Comparison of ENCODE assay signal across 32 cellular contexts in genomic region chr7:142108728-142109505, GRCh38. TPM values are rescaled to one million over a fixed set of nuclear protein-coding genes. Genes with fewer than 3 reads are reported as not detected.
"Had no signal": no experiment of that assay in that cellular context is flagged by ENCODE, and none has a peak within 500 bp of the region (broad histone marks: within the 10 kb centered on the region; RNA-seq: fewer than 3 reads in every experiment).

No MANE protein-coding gene starts in this region.

- H3K4me3 Mint-ChIP-seq: activated T-cell treated with anti-CD3 and anti-CD28 coated beads, Interleukin-2, amount 50 U/mL, for 72 hours; effector memory CD8-positive, alpha-beta T cell; nephron; stimulated activated effector memory CD8-positive, alpha-beta T cell treated with anti-CD3 and anti-CD28 coated beads, Interleukin-12 subunit alpha, Interleukin-12 subunit beta, amount 100 ng/mL, for 72 hours; stimulated activated naive CD8-positive, alpha-beta T cell treated with anti-CD3 and anti-CD28 coated beads, Interleukin-15, Interleukin-2, amounts not matched to agents 100 ng/mL and 50 ng/mL, for 24 hours had no signal

- H3K9me3 Mint-ChIP-seq: activated naive CD4-positive, alpha-beta T cell treated with anti-CD3 and anti-CD28 coated beads, Interleukin-2, amount 50 U/mL, for 72 hours; activated T-cell treated with anti-CD3 and anti-CD28 coated beads, Interleukin-2, amount 50 U/mL, for 72 hours; effector memory CD8-positive, alpha-beta T cell; nephron; stimulated activated effector memory CD8-positive, alpha-beta T cell treated with anti-CD3 and anti-CD28 coated beads, Interleukin-12 subunit alpha, Interleukin-12 subunit beta, amount 100 ng/mL, for 72 hours; stimulated activated naive CD8-positive, alpha-beta T cell treated with anti-CD3 and anti-CD28 coated beads, Interleukin-15, Interleukin-2, amounts not matched to agents 100 ng/mL and 50 ng/mL, for 24 hours had no signal

- H3K27ac ChIP-seq: colonic mucosa, dorsolateral prefrontal cortex, heart right ventricle, left ventricle myocardium inferior, ovary, sigmoid colon, thoracic aorta, VCaP had no signal

- H3K36me3 ChIP-seq: colonic mucosa, heart right ventricle, left ventricle myocardium inferior, ovary, sigmoid colon, thoracic aorta had no signal

- DNase-seq: activated CD4-positive, alpha-beta T cell treated with anti-CD3 and anti-CD28 coated beads for 4 hours; activated CD4-positive, alpha-beta T cell treated with anti-CD3 and anti-CD28 coated beads, Interleukin-2, amount 50 U/mL, for 4 hours; activated naive CD4-positive, alpha-beta T cell; activated T-cell treated with anti-CD3 and anti-CD28 coated beads for 4 hours; activated T-cell treated with anti-CD3 and anti-CD28 coated beads, Interleukin-2, amount 50 U/mL, for 72 hours; colonic mucosa; dorsolateral prefrontal cortex; effector memory CD8-positive, alpha-beta T cell; foreskin fibroblast; heart right ventricle; left ventricle myocardium inferior; mucosa of descending colon; ovary; retina; sigmoid colon; small intestine; stimulated activated CD4-positive, alpha-beta T cell treated with anti-CD3 and anti-CD28 coated beads, Interleukin-4, amount 100 ng/mL, for 24 hours had no signal

- H3K27me3 Mint-ChIP-seq: progenitor cell of endocrine pancreas had no signal

- H3K4me1 ChIP-seq: colonic mucosa, left ventricle myocardium inferior, sigmoid colon had no signal

- H3K4me1 Mint-ChIP-seq: nephron; stimulated activated effector memory CD8-positive, alpha-beta T cell treated with anti-CD3 and anti-CD28 coated beads, Interleukin-12 subunit alpha, Interleukin-12 subunit beta, amount 100 ng/mL, for 72 hours had no signal

- H3K27ac Mint-ChIP-seq: activated T-cell treated with anti-CD3 and anti-CD28 coated beads, Interleukin-2, amount 50 U/mL, for 72 hours; effector memory CD8-positive, alpha-beta T cell; nephron; progenitor cell of endocrine pancreas; stimulated activated effector memory CD8-positive, alpha-beta T cell treated with anti-CD3 and anti-CD28 coated beads, Interleukin-12 subunit alpha, Interleukin-12 subunit beta, amount 100 ng/mL, for 72 hours; stimulated activated naive CD8-positive, alpha-beta T cell treated with anti-CD3 and anti-CD28 coated beads, Interleukin-15, Interleukin-2, amounts not matched to agents 100 ng/mL and 50 ng/mL, for 24 hours had no signal

- FAIRE-seq: bronchial epithelial cell, islet of Langerhans, small intestine, TTC549, urothelium cell line had no signal

- H3K4me3 ChIP-seq: colonic mucosa, dorsolateral prefrontal cortex, heart right ventricle, left ventricle myocardium inferior, lung, mucosa of descending colon, ovary, sigmoid colon, thoracic aorta had no signal

- ATAC-seq: activated naive CD4-positive, alpha-beta T cell treated with anti-CD3 and anti-CD28 coated beads, Interleukin-2, amount 50 U/mL, for 72 hours; activated T-cell treated with anti-CD3 and anti-CD28 coated beads, Interleukin-2, amount 50 U/mL, for 72 hours; effector memory CD8-positive, alpha-beta T cell; heart right ventricle; mucosa of descending colon; stimulated activated effector memory CD8-positive, alpha-beta T cell treated with anti-CD3 and anti-CD28 coated beads, Interleukin-12 subunit alpha, Interleukin-12 subunit beta, amount 100 ng/mL, for 72 hours had no signal

- H3K9me3 ChIP-seq: colonic mucosa, heart right ventricle, left ventricle myocardium inferior, mucosa of descending colon, ovary, sigmoid colon, thoracic aorta had no signal

- H3K27me3 ChIP-seq: colonic mucosa, ovary, sigmoid colon had no signal

- H3K36me3 Mint-ChIP-seq: activated naive CD4-positive, alpha-beta T cell treated with anti-CD3 and anti-CD28 coated beads, Interleukin-2, amount 50 U/mL, for 72 hours; stimulated activated effector memory CD8-positive, alpha-beta T cell treated with anti-CD3 and anti-CD28 coated beads, Interleukin-12 subunit alpha, Interleukin-12 subunit beta, amount 100 ng/mL, for 72 hours had no signal

RNA-seq across cellular contexts. Expression of gene MGAM2, which starts 2.6 kb away (rescaled TPM):
- total RNA-seq: activated naive CD4-positive, alpha-beta T cell treated with anti-CD3 and anti-CD28 coated beads, Interleukin-2, amount 50 U/mL, for 72 hours; bronchial epithelial cell; glomerular endothelial cell; left ventricle myocardium inferior; T-helper 1 cell treated with Interleukin-12 subunit alpha and Interleukin-12 subunit beta and Interleukin-4 antibody, amounts not matched to agents 30 ng/mL and 1 ng/mL, for 36 hours had no signal
- polyA plus RNA-seq: esophagus, heart right ventricle had no signal
